11 cellular contexts compared by ENCODE assay signal in the genomic region with DNA sequence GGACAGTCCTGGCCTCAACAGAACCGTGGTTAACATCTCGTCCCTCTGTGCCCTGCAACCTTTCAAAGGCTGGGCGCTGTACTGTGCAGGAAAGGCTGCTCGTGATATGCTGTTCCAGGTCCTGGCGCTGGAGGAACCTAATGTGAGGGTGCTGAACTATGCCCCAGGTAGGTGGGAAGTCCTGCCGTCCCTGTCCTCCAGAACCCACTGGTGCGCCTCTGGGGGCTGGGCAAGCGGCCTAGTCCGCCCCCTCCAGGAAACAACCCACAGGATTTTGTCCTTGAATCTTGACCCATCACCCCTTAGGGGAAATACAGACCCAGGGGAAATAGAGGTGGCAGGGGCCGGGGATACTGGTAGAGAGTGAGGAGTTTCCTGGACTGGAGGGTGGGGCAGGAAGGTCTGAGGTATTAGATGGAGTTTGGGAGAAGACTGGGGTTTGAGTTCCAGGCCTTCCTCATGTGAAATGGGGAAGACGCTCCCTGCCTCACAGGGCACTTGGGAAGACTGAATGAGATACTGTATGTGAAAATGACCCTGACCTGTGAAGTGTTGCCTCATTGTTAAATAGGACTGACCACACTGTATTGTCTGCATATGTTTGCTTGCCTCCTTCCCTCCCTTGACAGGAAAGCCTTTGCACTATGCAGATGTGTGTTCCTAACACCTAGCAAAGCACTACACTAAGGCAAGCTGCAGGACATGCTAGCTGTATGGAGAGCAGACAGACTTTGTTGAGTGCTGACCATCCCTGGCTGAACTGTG. TPM values are rescaled to one million over a fixed set of nuclear protein-coding genes. Genes with fewer than 3 reads are reported as not detected.
DNase-seq lines count a peak whose midpoint lies in the region; ATAC-seq, FAIRE-seq and TF ChIP-seq lines count a peak whose summit lies in the region.
"Had no signal": no experiment of that assay in that cellular context is flagged by ENCODE, and none has a peak within 500 bp of the region (broad histone marks: within the 10 kb centered on the region; RNA-seq: fewer than 3 reads in every experiment).

No MANE protein-coding gene starts in this region.

- peak overlapping the region in 1 of 5 experiments; percentile 31 for H3K27ac Mint-ChIP-seq in brain
- H3K27ac Mint-ChIP-seq: activated CD8-positive, alpha-beta memory T cell treated with anti-CD3 and anti-CD28 coated beads, Interleukin-2, amount 10 ng/mL, durations not matched to agents 7 days and 5 days had no signal

- CTCF ChIA-PET in A549 (lab: Yijun Ruan, JAX) (interaction anchor here (0.6 to 13.9 kb wide), 69 partner anchors 9 to 1589 kb away, joined by 3 to 260 read pairs (median 5); partner anchors contain the start of gene EMX1), HCT116 (lab: Charles Lee) (interaction anchor here (0.6 to 2.8 kb wide), 14 partner anchors 9 to 1552 kb away, joined by 3 to 23 read pairs (median 4); partner anchors contain the start of gene EMX1)

- H2AFZ ChIP-seq in HCT116 (ENCODE audit: low read depth, low read length, poor library complexity, severe bottlenecking): no peak overlapping the region

- peak overlapping the region; percentile 75; the same call in 1 of the 2 replicates for H3K9ac ChIP-seq in HCT116 (ENCODE audit: low read length)

- H3K36me3 ChIP-seq in HCT116 (ENCODE audit: control insufficient read depth in 1 of 2, insufficient read depth in 2 of 2, low read length in 2 of 2) (peaks cover 0 to 20% of the 10 kb centered on the region in 2 experiments; a peak in 2 of 4 replicates), muscle layer of duodenum (ENCODE audit: control insufficient read depth in 1 of 2, insufficient read depth in 2 of 2, low read length in 2 of 2) (peaks cover 9 to 15% of the 10 kb centered on the region in 2 donors)
- H3K36me3 ChIP-seq: neutrophil had no signal

- no peak for TF ChIP-seq EP300 in A549 (IDR thresholded peaks at IDR 0.05)

- peaks cover 36% of the 10 kb centered on the region for H3K27me3 Mint-ChIP-seq in brain

- TF ChIP-seq POLR2A in A549 (IDR thresholded peaks at IDR 0.05; ENCODE audit: low read length): no peak
- no peak for TF ChIP-seq POLR2A in HCT116 (IDR thresholded peaks at IDR 0.05; ENCODE audit: borderline replicate concordance, extremely low read depth, insufficient read depth, insufficient read length)
- TF ChIP-seq POLR2A in GM18505 (IDR thresholded peaks at IDR 0.05; ENCODE audit: borderline replicate concordance, extremely low read depth, insufficient read depth, insufficient read length): no peak

- peaks cover 0 to 5% (median 0%) of the 10 kb centered on the region in 5 experiments for H3K9me3 Mint-ChIP-seq in brain

- peak overlapping the region in 4 of 5 experiments; percentile 28 to 62 (median 46) for H3K4me3 Mint-ChIP-seq in brain

- H3K27ac ChIP-seq in A549 (peak overlapping the region; percentile 92 to 96; a peak in 3 of 6 replicates), HCT116 (ENCODE audit: low read depth, low read length) (peak overlapping the region; percentile 99), muscle layer of duodenum (ENCODE audit: low read length) (no peak overlapping the region)
- H3K27ac ChIP-seq: neutrophil had no signal

- H3K4me1 ChIP-seq in A549 (peaks cover 22% of the 10 kb centered on the region), HCT116 (ENCODE audit: control insufficient read depth in 1 of 2, insufficient read depth in 2 of 2, low read length in 2 of 2) (peaks cover 11 to 25% of the 10 kb centered on the region in 2 experiments), muscle layer of duodenum (ENCODE audit: control insufficient read depth in 1 of 2, insufficient read depth in 2 of 2, low read length in 2 of 2) (peaks cover 5 to 19% of the 10 kb centered on the region in 2 donors)

- peaks cover 4% of the 10 kb centered on the region; the same call in 1 of the 2 replicates for H4K20me1 ChIP-seq in HCT116 (ENCODE audit: insufficient read depth)

- intact Hi-C loops in HCT116 (cut with micrococcal nuclease): loop anchor here (5.0 kb wide), 1 partner anchor 1341 kb away; no protein-coding TSS in a partner anchor

- no peaks in the 10 kb centered on the region for H3K9me3 ChIP-seq in A549
- no peaks in the 10 kb centered on the region for H3K9me3 ChIP-seq in HCT116 (ENCODE audit: control insufficient read depth in 1 of 2, insufficient read depth in 1 of 2, low read depth in 1 of 2, low read length in 2 of 2)
- no peaks in the 10 kb centered on the region for H3K9me3 ChIP-seq in muscle layer of duodenum (ENCODE audit: control insufficient read depth in 1 of 2, low read length in 2 of 2)
- H3K9me3 ChIP-seq: neutrophil, SJSA1 had no signal

- TF ChIP-seq RAD21 in A549 (conservative IDR thresholded peaks at IDR 0.05 in 1 of 2, IDR thresholded peaks at IDR 0.05 in 1 of 2) (no peak), HCT116 (IDR thresholded peaks at IDR 0.05; ENCODE audit: low read depth) (no peak)

- no peaks in the 10 kb centered on the region for H3K9me2 ChIP-seq in HCT116 (ENCODE audit: insufficient read depth)

- H3K4me1 Mint-ChIP-seq in brain: peaks cover 9% of the 10 kb centered on the region

- TSS peak; percentile 52 for BruUV-seq in HCT116 (replicated peaks; lab: Mats Ljungman, UMichigan)

- no peaks in the 10 kb centered on the region for H3K36me3 Mint-ChIP-seq in brain
- H3K36me3 Mint-ChIP-seq: activated CD8-positive, alpha-beta memory T cell treated with anti-CD3 and anti-CD28 coated beads, Interleukin-2, amount 10 ng/mL, durations not matched to agents 7 days and 5 days had no signal

- RAD21 ChIA-PET in HCT116 (lab: Charles Lee; ENCODE audit: low non-redundant PET in 1 of 2, low total read pairs in 2 of 2, uncharacterized antibody in 2 of 2, unreplicated experiment in 2 of 2): no interaction called here

- in situ Hi-C loops in KBM-7 (cut with MboI; ENCODE audit: low pct_unique_long_range_greater_than_20kb, low sequenced_read_pairs): no loop called here

- POLR2A ChIA-PET in A549 (lab: Yijun Ruan, JAX) (interaction anchor here (1.2 to 1.4 kb wide), 2 partner anchors 24 to 324 kb away, joined by 3 read pairs; no protein-coding TSS in a partner anchor), HCT116 (lab: Charles Lee) (no interaction called here)

- DNase-seq in A549 (ENCODE audit: low read depth in 1 of 2, low spot score in 1 of 2) (no peak), HCT116 (ENCODE audit: low read depth, low spot score) (no peak), cortex of kidney (lab: John Stamatoyannopoulos, UW) (no peak), KBM-7 (no peak)

- H3K27me3 ChIP-seq in HCT116 (ENCODE audit: insufficient read depth, low read length): no peaks in the 10 kb centered on the region
- no peaks in the 10 kb centered on the region for H3K27me3 ChIP-seq in muscle layer of duodenum (ENCODE audit: low read depth, low read length)
- H3K27me3 ChIP-seq: SJSA1 had no signal

- ATAC-seq in A549 (no peak), HCT116 (no peak), GM18505 (IDR thresholded peaks at IDR 0.05; ENCODE audit: unreplicated experiment) (no peak), HG03039 (IDR thresholded peaks at IDR 0.05; ENCODE audit: unreplicated experiment) (no peak)

- TF ChIP-seq CTCF in A549 (IDR thresholded peaks at IDR 0.05): no peak
- no peak for TF ChIP-seq CTCF in HCT116 (IDR thresholded peaks at IDR 0.05 in 2 of 3, conservative IDR thresholded peaks at IDR 0.05 in 1 of 3; ENCODE audit: borderline replicate concordance in 1 of 3, insufficient read depth in 1 of 3, low read depth in 2 of 3, low read length in 2 of 3)
- TF ChIP-seq CTCF in brain (conservative IDR thresholded peaks at IDR 0.05): no peak

- 66% methylated on average over 11 of the region's 11 CpGs for WGBS in A549 (ENCODE audit: missing lambda C conversion rate)

- no peak for FAIRE-seq in A549 (lab: Jason Lieb, UNC)

- H3K4me2 ChIP-seq in A549 (peak overlapping the region; percentile 97), HCT116 (ENCODE audit: low read length) (peak overlapping the region; percentile 88)

- peaks cover 21% of the 10 kb centered on the region; the same call in 1 of the 2 replicates for H3K79me2 ChIP-seq in HCT116 (ENCODE audit: insufficient read depth, low read length)

- H3K4me3 ChIP-seq in A549 (peak overlapping the region; percentile 77), HCT116 (replicated peaks in 1 of 2; ENCODE audit: low read depth in 1 of 2, low read length in 2 of 2) (peak overlapping the region; percentile 67 to 69), muscle layer of duodenum (ENCODE audit: low read depth in 1 of 2, low read length in 2 of 2) (peak overlapping the region; percentile 75 to 91)

TF ChIP-seq in A549, 52 proteins besides CTCF, POLR2A, EP300 and RAD21 (continues in another document):
- TF ChIP-seq TFCP2L1 (CRISPR knock-in tag; IDR thresholded peaks at IDR 0.05) (no peak), NFE2L2 (conservative IDR thresholded peaks at IDR 0.05; ENCODE audit: low read length) (no peak), MYC (IDR thresholded peaks at IDR 0.05; ENCODE audit: borderline replicate concordance, low read length) (no peak), ZSCAN20 (CRISPR knock-in tag; IDR thresholded peaks at IDR 0.05) (no peak), CEBPB (IDR thresholded peaks at IDR 0.05) (no peak), HDAC2 (IDR thresholded peaks at IDR 0.05) (no peak), HEYL (CRISPR knock-in tag; IDR thresholded peaks at IDR 0.05) (no peak)

TF ChIP-seq in HCT116, 20 proteins besides CTCF, POLR2A, EP300 and RAD21 (continues in another document):
- no peak for TF ChIP-seq EZH2 (IDR thresholded peaks at IDR 0.05)

RNA-seq across cellular contexts. Expression of gene SPR, which starts 1.4 kb away (rescaled TPM):
- polyA plus RNA-seq in A549 (2011; rRNA removed) (88.5 and 99.3 TPM in 2 replicates), A549 (2017; fragmentation: RNase III; extraction: RNeasy Plus Mini Kit Qiagen cat#74134 plus additional on column Dnase treatment) (118 to 141 TPM (median 138 TPM) in 3 replicates), brain (ENCODE audit: insufficient read depth, low read depth, low replicate concordance) (7.1 TPM)
- polyA plus RNA-seq in A549 (2012; cell fraction: cytosol; rRNA removed): 128 and 139 TPM in 2 replicates
- 81.5 and 86.8 TPM in 2 replicates for polyA plus RNA-seq in A549 (2012; cell fraction: nucleus; rRNA removed)
- polyA minus RNA-seq in A549 (2011; rRNA and poly(A)+ RNA removed): 50.9 and 53.4 TPM in 2 replicates
- 66.9 TPM for total RNA-seq in HCT116 (2021; ENCODE audit: unreplicated experiment)
- polyA plus RNA-seq in HCT116 (2012): 50.7 and 52.4 TPM in 2 replicates

RNA-seq across cellular contexts. Expression of gene EMX1, which starts 28.7 kb away (rescaled TPM):
- polyA plus RNA-seq in A549 (2011; rRNA removed) (not detected in 2 replicates), A549 (2017; fragmentation: RNase III; extraction: RNeasy Plus Mini Kit Qiagen cat#74134 plus additional on column Dnase treatment) (0.05 TPM in 1 of 3 replicates, not detected in the others), brain (ENCODE audit: insufficient read depth, low read depth, low replicate concordance) (9.1 TPM)
- 0.04 and 0.08 TPM in 2 replicates for polyA plus RNA-seq in A549 (2012; cell fraction: cytosol; rRNA removed)
- polyA plus RNA-seq in A549 (2012; cell fraction: nucleus; rRNA removed): 0.04 TPM in 2 replicates
- polyA minus RNA-seq in A549 (2011; rRNA and poly(A)+ RNA removed): not detected in 2 replicates
- 3.1 TPM for total RNA-seq in HCT116 (2021; ENCODE audit: unreplicated experiment)
- 0.87 and 0.98 TPM in 2 replicates for polyA plus RNA-seq in HCT116 (2012)
- total RNA-seq: activated CD8-positive, alpha-beta memory T cell treated with anti-CD3 and anti-CD28 coated beads, Interleukin-2, amount 10 ng/mL, durations not matched to agents 7 days and 5 days; SJSA1 had no signal

Comparison
In these comparisons a context has a peak if more than half of its experiments do, and no peak if none do; other contexts are left out.
1. RNA of gene SPR, which starts 1.4 kb away (polyA plus RNA-seq): 81.5 to 141 TPM in A549; 7.1 TPM in brain (single experiment); every median in the first group is over 10 times any median in the second.
2. Peak in every context shown above with its lines, with median percentiles within 50 percentile points of each other: H3K4me3 ChIP-seq.